Comparison of ENCODE assay signal across 18 cellular contexts in genomic region chr4:146590801-146591200, GRCh38.
"Had no signal": no experiment of that assay in that cellular context is flagged by ENCODE, and none has a peak within 500 bp of the region (broad histone marks: within the 10 kb centered on the region; RNA-seq: fewer than 3 reads in every experiment).

No MANE protein-coding gene starts in this region.

- DNase-seq: KBM-7, MV-4-11, NCI-H1048, NCI-H1105, NCI-H1417, NCI-H1436 treated with DMSO at 0.1 percent for 48 hours, NCI-H1694, NCI-H1930, NCI-H2081, NCI-H2107, NCI-H2227 treated with DMSO at 0.1 percent for 48 hours, NCI-H526, Right ventricle myocardium superior, RPMI8226, SIG-M5, SK-N-SH, SW 1271, T-cell had no signal

- ATAC-seq: T-cell had no signal
